11 cellular contexts compared by ENCODE assay signal in the genomic region with DNA sequence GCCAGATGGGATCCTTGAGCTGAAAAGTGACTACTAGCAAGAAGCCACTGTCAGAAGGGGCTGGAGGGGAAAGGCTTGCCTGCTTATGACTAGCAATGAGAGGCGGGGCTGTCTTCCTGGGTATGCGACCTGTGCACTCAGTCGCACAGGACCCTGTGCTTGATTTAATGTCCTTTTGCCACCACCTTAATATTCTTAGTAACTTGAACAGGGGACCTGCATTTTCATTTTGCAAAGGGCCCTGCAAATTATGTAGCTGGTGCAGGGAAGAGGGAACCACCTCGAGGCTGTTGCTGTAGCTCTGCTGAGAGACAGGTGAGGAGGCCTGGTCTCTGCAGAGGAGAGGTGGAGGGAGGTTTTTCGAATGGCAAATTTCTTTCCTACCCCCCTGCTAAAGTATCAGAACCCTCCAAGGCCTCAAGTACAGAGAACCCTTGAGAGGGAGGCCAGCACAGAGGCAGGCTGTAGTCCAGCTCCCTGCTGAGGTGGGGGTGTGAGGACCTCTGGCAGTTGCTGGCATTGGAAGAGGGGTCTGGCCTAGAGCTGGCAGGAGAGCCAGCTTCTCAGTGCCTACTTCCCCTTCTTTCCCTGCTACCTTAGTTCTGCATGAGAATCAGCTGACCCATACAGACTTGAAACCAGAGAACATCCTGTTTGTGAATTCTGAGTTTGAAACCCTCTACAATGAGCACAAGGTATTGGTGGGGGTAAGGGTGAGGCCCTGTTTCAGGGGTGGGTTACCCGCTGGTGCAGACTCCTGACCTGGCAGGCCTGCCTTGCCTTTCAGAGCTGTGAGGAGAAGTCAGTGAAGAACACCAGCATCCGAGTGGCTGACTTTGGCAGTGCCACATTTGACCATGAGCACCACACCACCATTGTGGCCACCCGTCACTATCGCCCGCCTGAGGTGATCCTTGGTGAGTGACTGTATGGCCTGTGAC. TPM values are rescaled to one million over a fixed set of nuclear protein-coding genes. Genes with fewer than 3 reads are reported as not detected.
A peak's percentile ranks its signal among the peaks of the same experiment; 100 is the strongest.
DNase-seq lines count a peak whose midpoint lies in the region; ATAC-seq and TF ChIP-seq lines count a peak whose summit lies in the region.
"Had no signal": no experiment of that assay in that cellular context is flagged by ENCODE, and none has a peak within 500 bp of the region (broad histone marks: within the 10 kb centered on the region; RNA-seq: fewer than 3 reads in every experiment).

No MANE protein-coding gene starts in this region.

- BruUV-seq in A673 (replicated peaks; lab: Mats Ljungman, UMichigan), result no TSS peak

- peak overlapping the region; percentile 55 for H3K4me2 ChIP-seq in MM.1S (ENCODE audit: low read depth, low read length)

- DNase-seq in MM.1S (peak; percentile 91), germinal center (ENCODE audit: low spot score) (peak; percentile 46), A673 (ENCODE audit: low spot score) (no peak), superior temporal gyrus (ENCODE audit: extremely low spot score) (no peak), breast epithelium (ENCODE audit: low spot score in 2 of 2) (no peak)
- no peak for DNase-seq in activated CD4-positive, alpha-beta T cell treated with anti-CD3 and anti-CD28 coated beads, Interleukin-2, amount 50 U/mL, for 4 hours
- DNase-seq: erythroblast, T1000 had no signal

- H3F3A ChIP-seq in MM.1S (ENCODE audit: insufficient read depth, low read length), result peaks cover 59% of the 10 kb centered on the region

- H3K27ac ChIP-seq in MM.1S (ENCODE audit: low read length) (peak overlapping the region; percentile 90), A673 (ENCODE audit: low read depth, low read length, poor library complexity, severe bottlenecking) (no peak overlapping the region), breast epithelium (no peak overlapping the region)
- H3K27ac ChIP-seq: pancreas had no signal

- ATAC-seq in GM18502 (IDR thresholded peaks at IDR 0.05; ENCODE audit: poor library complexity, unreplicated experiment) (peak; percentile 71), GM19468 (IDR thresholded peaks at IDR 0.05; ENCODE audit: extremely low read depth, unreplicated experiment) (peak; percentile 81)

- no peaks in the 10 kb centered on the region for H3K9me2 ChIP-seq in MM.1S (replicated peaks; ENCODE audit: insufficient read depth, low read length)

- intact Hi-C loops in A673 (cut with micrococcal nuclease; ENCODE audit: unreplicated experiment), result no loop called here
- intact Hi-C loops in breast epithelium (cut with DNase I; ENCODE audit: low total_unique reads), result no loop called here

- H3K9ac ChIP-seq in MM.1S (ENCODE audit: low read length), result peak overlapping the region; percentile 54

- no peak for TF ChIP-seq POLR2A in breast epithelium (IDR thresholded peaks at IDR 0.05)

- no peaks in the 10 kb centered on the region for H3K9me3 ChIP-seq in MM.1S (replicated peaks; ENCODE audit: insufficient read depth, low read length)
- no peaks in the 10 kb centered on the region for H3K9me3 ChIP-seq in A673 (ENCODE audit: low read depth, low read length, poor library complexity, severe bottlenecking)
- no peaks in the 10 kb centered on the region for H3K9me3 ChIP-seq in breast epithelium
- H3K9me3 ChIP-seq: pancreas had no signal

- H3K4me3 ChIP-seq in MM.1S (ENCODE audit: low read length) (peak overlapping the region; percentile 28), A673 (ENCODE audit: low read depth, low read length, poor library complexity, severe bottlenecking) (no peak overlapping the region), breast epithelium (no peak overlapping the region)
- H3K4me3 ChIP-seq: pancreas had no signal

- H3K79me2 ChIP-seq in MM.1S (ENCODE audit: low read length), result peaks cover 66% of the 10 kb centered on the region

- POLR2A ChIA-PET in A673 (lab: Charles Lee; ENCODE audit: low non-redundant PET), result no interaction called here

- H3K4me1 ChIP-seq in MM.1S (ENCODE audit: low read length) (peaks cover 64% of the 10 kb centered on the region), A673 (ENCODE audit: insufficient read depth, low read length, poor library complexity, severe bottlenecking) (no peaks in the 10 kb centered on the region), breast epithelium (no peaks in the 10 kb centered on the region)
- H3K4me1 ChIP-seq: pancreas had no signal

- no peaks in the 10 kb centered on the region for H3K27me3 ChIP-seq in MM.1S (replicated peaks; ENCODE audit: insufficient read depth, low read length)
- no peaks in the 10 kb centered on the region for H3K27me3 ChIP-seq in A673 (replicated peaks; ENCODE audit: insufficient read depth, low read depth, low read length, poor library complexity)
- H3K27me3 ChIP-seq in breast epithelium, result no peaks in the 10 kb centered on the region
- H3K27me3 ChIP-seq: pancreas had no signal

- H2AFZ ChIP-seq in MM.1S (ENCODE audit: low read length), result no peak overlapping the region

- H3K36me3 ChIP-seq in MM.1S (replicated peaks; ENCODE audit: insufficient read depth, low read length) (peaks cover 33% of the 10 kb centered on the region; the same call in 1 of the 2 replicates), A673 (ENCODE audit: insufficient read depth, low read length, poor library complexity, severe bottlenecking) (peaks cover 93% of the 10 kb centered on the region), breast epithelium (peaks cover 22% of the 10 kb centered on the region)

- CTCF ChIA-PET in A673 (lab: Charles Lee), result interaction anchor here (1.2 kb wide), 1 partner anchor 144 kb away, joined by 3 read pairs; no protein-coding TSS in a partner anchor

- no peak for TF ChIP-seq CTCF in MM.1S (IDR thresholded peaks at IDR 0.05; ENCODE audit: low read length)
- no peak for TF ChIP-seq CTCF in A673 (conservative IDR thresholded peaks at IDR 0.05; ENCODE audit: low read depth, low read length)
- TF ChIP-seq CTCF in breast epithelium (IDR thresholded peaks at IDR 0.05), result no peak

- H4K20me1 ChIP-seq in MM.1S (ENCODE audit: insufficient read depth, low read length), result no peaks in the 10 kb centered on the region

RNA-seq across cellular contexts. Expression of gene CLK3, which starts 11.4 kb away (rescaled TPM):
- total RNA-seq in A673 (2021), result 66.8 and 75.5 TPM in 2 replicates
- total RNA-seq in breast epithelium, result 100 to 1,000 TPM in 2 of 3 donors, 10 to 100 TPM in 1; 99.2 to 110 (median 101) TPM

Comparison
In these comparisons a context has a peak if more than half of its experiments do, and no peak if none do; other contexts are left out.
1. DNase-seq: peak in MM.1S (single experiment) and germinal center (single experiment); none in A673 (single experiment), superior temporal gyrus (single experiment), breast epithelium (0 of 2) and activated CD4-positive, alpha-beta T cell treated with anti-CD3 and anti-CD28 coated beads, Interleukin-2, amount 50 U/mL, for 4 hours (0 of 2).